Comparison of ENCODE assay signal across 30 cellular contexts in genomic region chr14:38113546-38113945, GRCh38.
"Had no signal": no experiment of that assay in that cellular context is flagged by ENCODE, and none has a peak within 500 bp of the region (broad histone marks: within the 10 kb centered on the region; RNA-seq: fewer than 3 reads in every experiment).

No MANE protein-coding gene starts in this region.

- H3K4me1 Mint-ChIP-seq: nephron progenitor cell; neural crest cell; stimulated activated effector memory CD8-positive, alpha-beta T cell treated with anti-CD3 and anti-CD28 coated beads, Interleukin-12 subunit alpha, Interleukin-12 subunit beta, amount 100 ng/mL, for 72 hours; stimulated activated naive B cell treated with anti-CD40 and anti-IgM and Interleukin-4, amounts not matched to agents 10 μg/mL and 1 μg/mL and 100 μg/mL, for 72 hours had no signal

- H3K36me3 Mint-ChIP-seq: naive thymus-derived CD8-positive, alpha-beta T cell; stimulated activated effector memory CD8-positive, alpha-beta T cell treated with anti-CD3 and anti-CD28 coated beads, Interleukin-12 subunit alpha, Interleukin-12 subunit beta, amount 100 ng/mL, for 72 hours; stimulated activated naive B cell treated with anti-CD40 and anti-IgM and Interleukin-4, amounts not matched to agents 10 μg/mL and 1 μg/mL and 100 μg/mL, for 72 hours had no signal

- H3K79me2 ChIP-seq: parathyroid adenoma had no signal

- ATAC-seq: naive thymus-derived CD8-positive, alpha-beta T cell; natural killer cell treated with Interleukin-12 subunit alpha and Interleukin-12 subunit beta and Interleukin-15 and Interleukin-18, amount 100 ng/mL, for 72 hours; psoas muscle; right cardiac atrium; right lobe of liver; stimulated activated effector memory CD8-positive, alpha-beta T cell treated with anti-CD3 and anti-CD28 coated beads, Interleukin-12 subunit alpha, Interleukin-12 subunit beta, amount 100 ng/mL, for 72 hours; stimulated activated naive B cell treated with anti-CD40 and anti-IgM and Interleukin-4, amounts not matched to agents 10 μg/mL and 1 μg/mL and 100 μg/mL, for 72 hours had no signal

- H3K4me1 ChIP-seq: parathyroid adenoma, psoas muscle, right lobe of liver, sigmoid colon, stomach, thyroid gland, tibial nerve, upper lobe of left lung, vagina had no signal

- H3K9me3 Mint-ChIP-seq: naive thymus-derived CD8-positive, alpha-beta T cell; nephron progenitor cell; neural crest cell; stimulated activated naive B cell treated with anti-CD40 and anti-IgM and Interleukin-4, amounts not matched to agents 10 μg/mL and 1 μg/mL and 100 μg/mL, for 72 hours had no signal

- H3K9me3 ChIP-seq: neutrophil, ovary, psoas muscle, right lobe of liver, sigmoid colon, stomach, thoracic aorta, thyroid gland, tibial nerve, upper lobe of left lung, vagina had no signal

- H3K27ac ChIP-seq: neutrophil, ovary, parathyroid adenoma, psoas muscle, right lobe of liver, sigmoid colon, stomach, thoracic aorta, thyroid gland, tibial nerve, upper lobe of left lung, vagina had no signal

- H3K9ac ChIP-seq: parathyroid adenoma had no signal

- H3K27ac Mint-ChIP-seq: naive thymus-derived CD8-positive, alpha-beta T cell; nephron progenitor cell; progenitor cell of endocrine pancreas; stimulated activated effector memory CD8-positive, alpha-beta T cell treated with anti-CD3 and anti-CD28 coated beads, Interleukin-12 subunit alpha, Interleukin-12 subunit beta, amount 100 ng/mL, for 72 hours; stimulated activated naive B cell treated with anti-CD40 and anti-IgM and Interleukin-4, amounts not matched to agents 10 μg/mL and 1 μg/mL and 100 μg/mL, for 72 hours; stimulated activated naive CD8-positive, alpha-beta T cell treated with anti-CD3 and anti-CD28 coated beads, Interleukin-15, Interleukin-2, amounts not matched to agents 100 ng/mL and 50 ng/mL, for 24 hours had no signal

- H3K36me3 ChIP-seq: neutrophil, ovary, right lobe of liver, sigmoid colon, stomach, thoracic aorta, thyroid gland, tibial nerve, upper lobe of left lung, vagina had no signal

- H3K27me3 Mint-ChIP-seq: naive thymus-derived CD8-positive, alpha-beta T cell; natural killer cell treated with Interleukin-12 subunit alpha and Interleukin-12 subunit beta and Interleukin-15 and Interleukin-18, amount 100 ng/mL, for 72 hours; progenitor cell of endocrine pancreas; stimulated activated naive B cell treated with anti-CD40 and anti-IgM and Interleukin-4, amounts not matched to agents 10 μg/mL and 1 μg/mL and 100 μg/mL, for 72 hours; stimulated activated naive CD8-positive, alpha-beta T cell treated with anti-CD3 and anti-CD28 coated beads, Interleukin-15, Interleukin-2, amounts not matched to agents 100 ng/mL and 50 ng/mL, for 24 hours had no signal

- DNase-seq: naive thymus-derived CD8-positive, alpha-beta T cell; nephron progenitor cell; nucleus accumbens; ovary; posterior cingulate gyrus; psoas muscle; right cardiac atrium; right lobe of liver; sigmoid colon; small intestine; stimulated activated CD4-positive, alpha-beta T cell treated with anti-CD3 and anti-CD28 coated beads, Interleukin-15, amount 100 ng/mL, for 24 hours; stimulated activated CD4-positive, alpha-beta T cell treated with anti-CD3 and anti-CD28 coated beads, Interleukin-2, amount 100 ng/mL, for 24 hours; stimulated activated CD4-positive, alpha-beta T cell treated with anti-CD3 and anti-CD28 coated beads, Interleukin-2, amount 100 ng/mL, for 48 hours; stimulated activated CD4-positive, alpha-beta T cell treated with anti-CD3 and anti-CD28 coated beads, Interleukin-4, amount 100 ng/mL, for 24 hours; stimulated activated naive B cell treated with anti-CD40 and anti-IgM and Interleukin-4, amounts not matched to agents 10 μg/mL and 1 μg/mL and 100 μg/mL, for 72 hours; stimulated activated naive CD4-positive, alpha-beta T cell treated with Interleukin-2 at 50 U/mL for 16 hours; stomach; thyroid gland; trophoblast cell; upper lobe of left lung had no signal

- H2AFZ ChIP-seq: parathyroid adenoma had no signal

- H3K27me3 ChIP-seq: neutrophil, ovary, right lobe of liver, sigmoid colon, stomach, thyroid gland, tibial nerve, upper lobe of left lung, vagina had no signal

- H3K4me3 Mint-ChIP-seq: naive thymus-derived CD8-positive, alpha-beta T cell; natural killer cell treated with Interleukin-12 subunit alpha and Interleukin-12 subunit beta and Interleukin-15 and Interleukin-18, amount 100 ng/mL, for 72 hours; nephron progenitor cell; neural crest cell; stimulated activated effector memory CD8-positive, alpha-beta T cell treated with anti-CD3 and anti-CD28 coated beads, Interleukin-12 subunit alpha, Interleukin-12 subunit beta, amount 100 ng/mL, for 72 hours; stimulated activated naive B cell treated with anti-CD40 and anti-IgM and Interleukin-4, amounts not matched to agents 10 μg/mL and 1 μg/mL and 100 μg/mL, for 72 hours; stimulated activated naive CD8-positive, alpha-beta T cell treated with anti-CD3 and anti-CD28 coated beads, Interleukin-15, Interleukin-2, amounts not matched to agents 100 ng/mL and 50 ng/mL, for 24 hours had no signal

- H3K4me3 ChIP-seq: ovary, psoas muscle, right lobe of liver, sigmoid colon, stomach, thoracic aorta, thyroid gland, tibial nerve, upper lobe of left lung, vagina had no signal
